In the genomic region with DNA sequence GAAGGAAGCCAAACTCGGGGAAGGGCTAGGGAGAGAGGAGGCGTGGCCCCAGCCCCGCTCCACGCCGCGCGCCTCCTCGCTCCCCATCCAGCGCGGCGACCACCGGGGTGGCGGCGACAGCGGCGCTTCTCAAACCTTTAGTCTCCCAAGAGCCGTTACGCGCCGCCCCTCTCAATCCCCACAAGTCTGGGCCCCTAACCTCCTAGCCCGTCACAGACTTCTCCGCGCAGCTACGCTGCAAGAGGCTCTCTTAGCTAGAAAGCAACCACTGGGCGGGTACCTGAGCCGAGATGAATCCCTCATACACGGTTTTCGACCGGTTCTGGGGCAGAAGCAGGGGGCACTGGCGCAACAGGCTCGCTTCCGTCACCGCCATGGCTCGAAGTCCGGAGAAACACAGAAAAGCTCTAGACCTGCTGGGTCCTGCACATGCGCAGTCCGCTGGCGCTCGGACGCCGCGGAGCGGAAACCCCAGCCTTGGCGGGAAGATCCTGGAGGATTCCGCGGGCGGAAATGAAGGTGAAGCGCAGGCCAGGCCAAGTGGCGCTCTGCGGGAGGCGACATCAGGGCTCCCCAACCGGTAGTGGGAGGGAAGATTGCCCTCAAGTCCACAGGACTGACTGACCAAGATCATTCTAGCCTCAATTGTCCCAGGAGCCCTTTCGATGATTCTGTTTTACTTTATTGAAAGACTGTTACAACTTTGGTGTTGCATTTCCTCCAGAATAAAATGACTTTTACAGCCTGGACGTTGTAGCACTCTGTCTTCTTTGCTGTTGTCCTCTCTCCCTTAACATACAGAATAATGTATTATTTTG, we compare ENCODE assay signal across 8 cellular contexts. TPM values are rescaled to one million over a fixed set of nuclear protein-coding genes. Genes with fewer than 3 reads are reported as not detected.
DNase-seq lines count a peak whose midpoint lies in the region; TF ChIP-seq lines count a peak whose summit lies in the region.

A gene (minus strand): TSS at position 388 of the 818 bp plus-strand sequence. CDS start 12 bp downstream, at position 376.

- no peaks in the 10 kb centered on the region for H3K9me3 Mint-ChIP-seq in HFFc6
- no peaks in the 10 kb centered on the region for H3K9me3 Mint-ChIP-seq in activated naive CD4-positive, alpha-beta T cell treated with anti-CD3 and anti-CD28 coated beads, Interleukin-2, amount 10 ng/mL, durations not matched to agents 7 days and 5 days

- no peaks in the 10 kb centered on the region for H3K36me3 ChIP-seq in GM06990 (ENCODE audit: control insufficient read depth, insufficient read depth, low read length)
- H3K36me3 ChIP-seq in SK-N-MC (ENCODE audit: insufficient read depth, low read length): peaks cover 13% of the 10 kb centered on the region; the same call in 1 of the 2 replicates

- H3K27ac ChIP-seq in SK-N-MC: peak within 1 kb of the TSS; percentile 88
- peak within 1 kb of the TSS; percentile 94 for H3K27ac ChIP-seq in substantia nigra (ENCODE audit: low read depth, low read length, poor library complexity, severe bottlenecking)

- peak within 1 kb of the TSS; percentile 96 for H3K4me3 Mint-ChIP-seq in HFFc6
- peak within 1 kb of the TSS; percentile 91 for H3K4me3 Mint-ChIP-seq in activated naive CD4-positive, alpha-beta T cell treated with anti-CD3 and anti-CD28 coated beads, Interleukin-2, amount 10 ng/mL, durations not matched to agents 7 days and 5 days

- TF ChIP-seq CTCF in GM06990 (IDR thresholded peaks at IDR 0.05; ENCODE audit: insufficient read depth, low read length, poor library complexity, severe bottlenecking) (no peak), HFFc6 (IDR thresholded peaks at IDR 0.05) (no peak)

- peak within 1 kb of the TSS; percentile 89 for H3K27ac Mint-ChIP-seq in HFFc6
- peak within 1 kb of the TSS; percentile 84 for H3K27ac Mint-ChIP-seq in activated naive CD4-positive, alpha-beta T cell treated with anti-CD3 and anti-CD28 coated beads, Interleukin-2, amount 10 ng/mL, durations not matched to agents 7 days and 5 days

- no peaks in the 10 kb centered on the region; the same call in 1 of the 2 replicates for H3K9me3 ChIP-seq in SK-N-MC (ENCODE audit: low read depth, low read length)

- peaks cover under 1% of the 10 kb centered on the region for H3K36me3 Mint-ChIP-seq in HFFc6 (ENCODE audit: low read depth)
- peaks cover 2% of the 10 kb centered on the region for H3K36me3 Mint-ChIP-seq in activated naive CD4-positive, alpha-beta T cell treated with anti-CD3 and anti-CD28 coated beads, Interleukin-2, amount 10 ng/mL, durations not matched to agents 7 days and 5 days

- peaks cover 8% of the 10 kb centered on the region for H3K27me3 Mint-ChIP-seq in HFFc6 (ENCODE audit: insufficient read depth)
- H3K27me3 Mint-ChIP-seq in activated naive CD4-positive, alpha-beta T cell treated with anti-CD3 and anti-CD28 coated beads, Interleukin-2, amount 10 ng/mL, durations not matched to agents 7 days and 5 days: peaks cover 19% of the 10 kb centered on the region

- CTCF ChIA-PET in activated naive CD4-positive, alpha-beta T cell treated with anti-CD3 and anti-CD28 coated beads, Interleukin-2, amount 10 ng/mL, durations not matched to agents 7 days and 5 days (lab: Charles Lee): no interaction called here

- peak; percentile 95 for DNase-seq in GM06990 (ENCODE audit: extremely low read depth, insufficient read length)
- peak; percentile 74 for DNase-seq in HFFc6
- DNase-seq in NAMALWA (ENCODE audit: low spot score): peak; percentile 89
- no peak for DNase-seq in SK-N-MC (ENCODE audit: low read depth, low spot score)
- peak; percentile 72 for DNase-seq in activated naive CD4-positive, alpha-beta T cell treated with anti-CD3 and anti-CD28 coated beads, Interleukin-2, amount 10 ng/mL, durations not matched to agents 7 days and 5 days
- peak; percentile 88 for DNase-seq in globus pallidus (ENCODE audit: low spot score)
- DNase-seq in non-pigmented ciliary epithelial cell (ENCODE audit: low read depth): peak; percentile 24
- peak; percentile 17 to 93 (median 83) for DNase-seq in substantia nigra (lab: John Stamatoyannopoulos, UW)

- H3K4me3 ChIP-seq in GM06990 (replicated peaks; ENCODE audit: low read depth, low read length) (peak within 1 kb of the TSS; percentile 95), SK-N-MC (peak within 1 kb of the TSS; percentile 97)

- H3K9ac ChIP-seq in SK-N-MC (ENCODE audit: insufficient read length): peak within 1 kb of the TSS; percentile 95

- H3K4me1 Mint-ChIP-seq in HFFc6 (ENCODE audit: low read depth): peaks cover 38% of the 10 kb centered on the region
- H3K4me1 Mint-ChIP-seq in activated naive CD4-positive, alpha-beta T cell treated with anti-CD3 and anti-CD28 coated beads, Interleukin-2, amount 10 ng/mL, durations not matched to agents 7 days and 5 days: peaks cover 28% of the 10 kb centered on the region

- H3K27me3 ChIP-seq in GM06990 (replicated peaks; ENCODE audit: control insufficient read depth, insufficient read depth, low read length): no peaks in the 10 kb centered on the region

RNA-seq across cellular contexts. Expression of the gene that starts here (rescaled TPM):
- 10 to 100 TPM in 1 of 6 experiments, 1 to 10 TPM in 5; 5.5 to 11.6 (median 7.6) TPM for total RNA-seq in HFFc6 (2021; fragmentation: NEBNext Ultra II Directional; extraction: Animal tissue kit (Norgen Biotek cat#: 25700))
